Comparison of ENCODE assay signal across 22 cellular contexts in the genomic region with DNA sequence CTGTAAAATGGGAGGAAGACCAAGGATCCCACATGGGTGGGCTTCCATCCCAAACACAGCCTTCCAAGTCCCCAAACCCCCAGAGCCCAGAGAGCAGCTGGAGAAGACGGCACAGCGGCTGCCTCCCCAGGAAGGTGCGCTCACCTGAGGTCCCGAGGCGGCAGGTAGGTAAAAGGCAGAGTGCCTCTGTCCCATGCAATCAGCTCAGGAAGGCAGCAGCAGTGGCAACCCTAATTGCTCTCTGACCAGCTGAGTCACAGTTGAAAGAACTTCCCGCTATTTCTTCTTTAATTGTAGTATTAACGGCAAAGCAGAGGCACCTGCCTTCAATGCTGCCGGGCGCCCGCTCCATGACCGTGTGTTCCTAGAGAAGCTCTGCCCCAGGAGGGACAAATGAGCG.
"Had no signal": no experiment of that assay in that cellular context is flagged by ENCODE, and none has a peak within 500 bp of the region (broad histone marks: within the 10 kb centered on the region; RNA-seq: fewer than 3 reads in every experiment).

No MANE protein-coding gene starts in this region.

- H3K4me1 ChIP-seq: psoas muscle, sigmoid colon, spleen, testis, tibial artery, upper lobe of left lung had no signal

- H3K27ac ChIP-seq: psoas muscle, sigmoid colon, spleen, testis, tibial artery, upper lobe of left lung had no signal

- H3K9me3 ChIP-seq: psoas muscle, sigmoid colon, spleen, testis, tibial artery, upper lobe of left lung had no signal

- H3K27me3 ChIP-seq: sigmoid colon, spleen, testis, tibial artery, upper lobe of left lung had no signal

- H3K36me3 ChIP-seq: sigmoid colon, spleen, tibial artery, upper lobe of left lung had no signal

- ATAC-seq: effector memory CD8-positive, alpha-beta T cell; left lobe of liver; naive thymus-derived CD8-positive, alpha-beta T cell; psoas muscle; right cardiac atrium; stimulated activated memory B cell treated with anti-CD40 and anti-IgM and Interleukin-4, amounts not matched to agents 10 μg/mL and 1 μg/mL and 100 μg/mL, for 72 hours; stimulated activated naive CD8-positive, alpha-beta T cell treated with anti-CD3 and anti-CD28 coated beads, Interleukin-15, Interleukin-2, amounts not matched to agents 100 U/mL and 50 U/mL, for 24 hours had no signal

- H3K4me3 ChIP-seq: psoas muscle, sigmoid colon, spleen, testis, tibial artery, upper lobe of left lung had no signal

- FAIRE-seq: colon, frontal cortex, kidney, urothelium cell line had no signal

- DNase-seq: cerebellar nuclear complex; dermis blood vessel endothelial cell; effector memory CD8-positive, alpha-beta T cell; kidney; naive thymus-derived CD8-positive, alpha-beta T cell; nephron progenitor cell; nucleus accumbens; psoas muscle; spleen; stimulated activated CD4-positive, alpha-beta T cell treated with anti-CD3 and anti-CD28 coated beads, Interleukin-4, amount 100 ng/mL, for 4 hours; stimulated activated naive CD8-positive, alpha-beta T cell treated with anti-CD3 and anti-CD28 coated beads, Interleukin-15, Interleukin-2, amounts not matched to agents 100 U/mL and 50 U/mL, for 24 hours; substantia nigra; testis had no signal
